In the genomic region with DNA sequence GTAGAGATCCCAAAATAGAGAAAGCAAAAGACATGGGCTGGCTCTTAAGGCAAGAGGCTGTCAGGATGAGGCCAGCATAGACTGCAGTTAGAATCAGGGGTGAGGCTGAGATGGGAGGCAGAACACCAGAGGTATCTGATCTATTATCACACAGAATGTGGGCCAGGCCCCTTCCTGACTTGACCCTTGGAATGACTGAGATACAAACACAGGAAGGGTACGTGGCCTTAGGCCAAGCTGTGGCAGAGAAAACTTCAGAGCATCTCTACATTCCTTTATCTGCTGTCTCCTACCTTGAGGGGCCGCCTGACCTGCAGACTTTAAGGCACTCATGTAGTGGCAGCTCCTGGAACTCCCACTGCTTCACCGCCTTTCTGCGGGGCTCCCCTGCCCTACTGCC, we compare ENCODE assay signal across 13 cellular contexts. TPM values are rescaled to one million over a fixed set of nuclear protein-coding genes. Genes with fewer than 3 reads are reported as not detected.
DNase-seq lines count a peak whose midpoint lies in the region; ATAC-seq, FAIRE-seq and TF ChIP-seq lines count a peak whose summit lies in the region.
"Had no signal": no experiment of that assay in that cellular context is flagged by ENCODE, and none has a peak within 500 bp of the region (broad histone marks: within the 10 kb centered on the region; RNA-seq: fewer than 3 reads in every experiment).

No MANE protein-coding gene starts in this region.

- H3K79me2 ChIP-seq in K562 (ENCODE audit: control insufficient read depth, insufficient read depth, low read length): no peaks in the 10 kb centered on the region

- peaks cover 0 to 7% of the 10 kb centered on the region in 2 experiments; a peak in 2 of 5 replicates for H3K4me1 ChIP-seq in K562 (replicated peaks in 1 of 2; ENCODE audit: control insufficient read depth in 2 of 2, insufficient read depth in 2 of 2, low read length in 2 of 2)
- H3K4me1 ChIP-seq in lung (ENCODE audit: control insufficient read depth in 2 of 2, insufficient read depth in 2 of 2, low read length in 2 of 2): peaks cover 5 to 19% of the 10 kb centered on the region in 2 donors
- peaks cover 5 to 57% (median 28%) of the 10 kb centered on the region in 4 donors for H3K4me1 ChIP-seq in stomach

- ATAC-seq in K562 (peak; percentile 33; the same call in 1 of the 3 replicates), lung (ENCODE audit: insufficient read depth, low FRiP score) (no peak), HG02623 (IDR thresholded peaks at IDR 0.05; ENCODE audit: unreplicated experiment) (no peak)

- H3K9me1 ChIP-seq in K562 (ENCODE audit: control insufficient read depth, insufficient read depth, low read length): no peaks in the 10 kb centered on the region

- H3K36me3 ChIP-seq in K562 (ENCODE audit: control insufficient read depth, insufficient read depth, low read length) (no peaks in the 10 kb centered on the region), lung (ENCODE audit: control insufficient read depth in 2 of 2, insufficient read depth in 2 of 2, low read length in 2 of 2) (no peaks in the 10 kb centered on the region), stomach (no peaks in the 10 kb centered on the region)

- CTCF ChIA-PET in K562 (lab: Yijun Ruan, JAX; ENCODE audit: low intra/inter-chr PET ratio): no interaction called here

- no peak for DNase-seq in HL-60 (ENCODE audit: low read depth in 1 of 2, low spot score in 1 of 2)
- no peak for DNase-seq in K562 (ENCODE audit: extremely low read depth in 1 of 4, low spot score in 3 of 4)
- DNase-seq in lung (ENCODE audit: low spot score): no peak
- no peak for DNase-seq in stomach
- no peak for DNase-seq in NCI-H526 treated with DMSO at 0.1 percent for 48 hours (lab: John Stamatoyannopoulos, UW)
- no peak for DNase-seq in stimulated activated CD4-positive, alpha-beta T cell treated with anti-CD3 and anti-CD28 coated beads, Interleukin-1b, Interleukin-23, amount 100 ng/mL, for 48 hours
- no peak for DNase-seq in 8988T
- DNase-seq: cortex of kidney; NCI-H1930; NCI-H748 treated with DMSO at 0.1 percent for 48 hours; stimulated activated CD4-positive, alpha-beta T cell treated with anti-CD3 and anti-CD28 coated beads, Interleukin-15, amount 100 ng/mL, for 24 hours; testis had no signal

- no peaks in the 10 kb centered on the region for H3K9me3 ChIP-seq in K562 (replicated peaks; ENCODE audit: control insufficient read depth, insufficient read depth, low read depth, low read length)
- H3K9me3 ChIP-seq in lung (ENCODE audit: control insufficient read depth in 2 of 2, insufficient read depth in 1 of 2, low read length in 1 of 2): no peaks in the 10 kb centered on the region
- H3K9me3 ChIP-seq in stomach: no peaks in the 10 kb centered on the region
- H3K9me3 ChIP-seq: testis had no signal

- BruUV-seq in K562 (replicated peaks; lab: Mats Ljungman, UMichigan): no TSS peak

- no peak for TF ChIP-seq RAD21 in K562 (CRISPR knock-in tag; conservative IDR thresholded peaks at IDR 0.05 in 1 of 2, IDR thresholded peaks at IDR 0.05 in 1 of 2)

- no peaks in the 10 kb centered on the region for H3K27me3 ChIP-seq in HL-60 (ENCODE audit: insufficient read depth, poor library complexity, severe bottlenecking)
- H3K27me3 ChIP-seq in K562 (ENCODE audit: control insufficient read depth in 2 of 2, insufficient read depth in 2 of 2, low read length in 2 of 2): peaks cover 8 to 21% of the 10 kb centered on the region in 2 experiments; a peak in 4 of 5 replicates
- H3K27me3 ChIP-seq in lung (ENCODE audit: control insufficient read depth, insufficient read depth): no peaks in the 10 kb centered on the region
- no peaks in the 10 kb centered on the region for H3K27me3 ChIP-seq in stomach
- H3K27me3 ChIP-seq: testis had no signal

- H3K4me3 ChIP-seq in HL-60 (replicated peaks; ENCODE audit: insufficient read depth, low read length): no peak overlapping the region
- no peak overlapping the region for H3K4me3 ChIP-seq in K562
- H3K4me3 ChIP-seq in lung: no peak overlapping the region
- no peak overlapping the region for H3K4me3 ChIP-seq in stomach
- H3K4me3 ChIP-seq: testis had no signal

- H3K4me2 ChIP-seq in K562 (ENCODE audit: insufficient read depth, low read length): no peak overlapping the region

- WGBS in K562 (ENCODE audit: insufficient coverage, low coverage, missing lambda C conversion rate): 36% methylated on average over 4 of the region's 4 CpGs
- 79 to 89% methylated on average over 4 of the region's 4 CpGs for WGBS in lung, 2 donors
- WGBS in stomach, 5 donors: 85 to 94% (median 87%) methylated on average over 4 of the region's 4 CpGs

- H4K20me1 ChIP-seq in K562 (replicated peaks; ENCODE audit: control insufficient read depth, insufficient read depth, low read length): no peaks in the 10 kb centered on the region

- no peak for FAIRE-seq in K562 (lab: Jason Lieb, UNC)

- no peak overlapping the region for H3K9ac ChIP-seq in K562 (ENCODE audit: insufficient read depth in 1 of 2, low read depth in 2 of 2, low read length in 2 of 2)

- intact Hi-C loops in K562 (cut with micrococcal nuclease): no loop called here
- intact Hi-C loops in stomach (cut with DNase I; ENCODE audit: low total_unique reads): no loop called here

- POLR2A ChIA-PET in K562 (lab: Yijun Ruan, JAX): interaction anchor here (1.1 to 1.4 kb wide), 2 partner anchors 14 to 24 kb away, joined by 3 to 5 read pairs; no protein-coding TSS in a partner anchor

- peak overlapping the region; percentile 79; the same call in 1 of the 2 replicates for H2AFZ ChIP-seq in K562 (ENCODE audit: low read depth, low read length)

- peak overlapping the region; percentile 10; the same call in 1 of the 2 replicates for H3K27ac ChIP-seq in HL-60 (replicated peaks)
- no peak overlapping the region for H3K27ac ChIP-seq in K562 (ENCODE audit: extremely low read depth, low read depth, low read length)
- H3K27ac ChIP-seq in lung (ENCODE audit: low read depth in 1 of 2, low read length in 1 of 2): peak overlapping the region; percentile 54 to 58
- H3K27ac ChIP-seq in stomach: peak overlapping the region in 4 of 5 donors; percentile 32 to 62 (median 58)

- TF ChIP-seq POLR2A in K562 (conservative IDR thresholded peaks at IDR 0.05): no peak
- TF ChIP-seq POLR2A in stomach (IDR thresholded peaks at IDR 0.05): no peak

- TF ChIP-seq EP300 in K562 (IDR thresholded peaks at IDR 0.05; ENCODE audit: low read length): no peak
- TF ChIP-seq EP300 in stomach (IDR thresholded peaks at IDR 0.05): no peak

- TF ChIP-seq CTCF in HL-60 (IDR thresholded peaks at IDR 0.05; ENCODE audit: insufficient read depth, low read length) (no peak), K562 (IDR thresholded peaks at IDR 0.05 in 2 of 3, conservative IDR thresholded peaks at IDR 0.05 in 1 of 3; ENCODE audit: insufficient read depth in 2 of 3, low read depth in 1 of 3, low read length in 3 of 3) (no peak), lung (IDR thresholded peaks at IDR 0.05; ENCODE audit: control extremely low read depth, extremely low read depth) (no peak), stomach (IDR thresholded peaks at IDR 0.05) (no peak)

- in situ Hi-C loops in K562 (cut with MboI): no loop called here

TF ChIP-seq in K562, 482 proteins besides CTCF, POLR2A, EP300 and RAD21:
- TF ChIP-seq, protein P1, sequence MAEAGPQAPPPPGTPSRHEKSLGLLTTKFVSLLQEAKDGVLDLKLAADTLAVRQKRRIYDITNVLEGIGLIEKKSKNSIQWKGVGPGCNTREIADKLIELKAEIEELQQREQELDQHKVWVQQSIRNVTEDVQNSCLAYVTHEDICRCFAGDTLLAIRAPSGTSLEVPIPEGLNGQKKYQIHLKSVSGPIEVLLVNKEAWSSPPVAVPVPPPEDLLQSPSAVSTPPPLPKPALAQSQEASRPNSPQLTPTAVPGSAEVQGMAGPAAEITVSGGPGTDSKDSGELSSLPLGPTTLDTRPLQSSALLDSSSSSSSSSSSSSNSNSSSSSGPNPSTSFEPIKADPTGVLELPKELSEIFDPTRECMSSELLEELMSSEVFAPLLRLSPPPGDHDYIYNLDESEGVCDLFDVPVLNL (CRISPR knock-in tag; IDR thresholded peaks at IDR 0.05; ENCODE audit: low read depth): no peak

RNA-seq across cellular contexts. Expression of a gene that starts 28.4 kb away (rescaled TPM):
- 2.2 and 2.9 TPM in 2 replicates for total RNA-seq in K562 (2011; cell fraction: chromatin; rRNA removed; ENCODE audit: low replicate concordance)
- total RNA-seq in K562 (2011; cell fraction: nucleolus; rRNA removed): 1.2 and 1.7 TPM in 2 replicates
- total RNA-seq in K562 (2011; cell fraction: nucleoplasm; rRNA removed): 2.8 and 3.7 TPM in 2 replicates
- 1.0 and 1.1 TPM in 2 replicates for total RNA-seq in K562 (2014; rRNA removed)
- 1.2 TPM in 2 replicates for total RNA-seq in K562 (2014; rRNA removed; fragmentation: Illumina TruSeq; extraction: Trizol)
- total RNA-seq in K562 (2015; rRNA removed; fragmentation: Illumina TruSeq; extraction: Trizol): 0.87 and 0.91 TPM in 2 replicates
- 0.58 and 1.2 TPM in 2 replicates for total RNA-seq in K562 (2021)
- polyA plus RNA-seq in K562 (2011; rRNA removed): 1.6 and 2.2 TPM in 2 replicates
- polyA plus RNA-seq in K562 (2011; cell fraction: cytosol; rRNA removed): 0.94 and 1.4 TPM in 2 replicates
- polyA plus RNA-seq in K562 (2011; cell fraction: nucleus; rRNA removed): 1.2 and 1.3 TPM in 2 replicates
- 0.62 and 0.89 TPM in 2 replicates for polyA plus RNA-seq in K562 (2012)
- 0.93 and 1.2 TPM in 2 replicates for polyA plus RNA-seq in K562 (2014; fragmentation: Illumina TruSeq; extraction: Trizol)
- 1 to 10 TPM in 1 of 2 experiments, under 1 TPM in 1; 0.74 to 1.6 TPM for polyA plus RNA-seq in K562 (2014; fragmentation: Nextera tagmentation; extraction: Ambion mirVana)
- polyA plus RNA-seq in K562 (2014; rRNA removed): 1.1 and 1.3 TPM in 2 replicates
- polyA minus RNA-seq in K562 (2011; rRNA and poly(A)+ RNA removed): 0.78 and 1.1 TPM in 2 replicates
- polyA minus RNA-seq in K562 (2011; cell fraction: cytosol; rRNA and poly(A)+ RNA removed): not detected in 2 replicates
- polyA minus RNA-seq in K562 (2011; cell fraction: nucleus; rRNA and poly(A)+ RNA removed): 0.89 and 0.94 TPM in 2 replicates
- total RNA-seq in lung: 1 to 10 TPM; 3.2 to 3.9 TPM
- 1 to 10 TPM; 1.6 to 2.1 TPM for polyA plus RNA-seq in lung
- total RNA-seq in stomach: 1 to 10 TPM in 1 of 5 donors, under 1 TPM in 2, not detected in 2; 0.87 to 2.2 (median 0.89) TPM
- polyA plus RNA-seq in stomach: 1 to 10 TPM in 2 of 3 donors, not detected in 1; 1.2 to 1.3 TPM
